1 cellular context compared by ENCODE assay signal in genomic region chr22:38163844-38164577, GRCh38.
A peak's percentile ranks its signal among the peaks of the same experiment; 100 is the strongest.
TF ChIP-seq lines count a peak whose summit lies in the region.

No MANE protein-coding gene starts in this region.

TF ChIP-seq in HepG2, 621 proteins besides CTCF, POLR2A, EP300 and RAD21 (continues in another document):
- TF ChIP-seq ZFP90 (CRISPR knock-in tag; IDR thresholded peaks at IDR 0.05; ENCODE audit: borderline replicate concordance) (no peak), ZNF431 (CRISPR knock-in tag; IDR thresholded peaks at IDR 0.05; ENCODE audit: borderline replicate concordance, low read depth) (0 out of 2 replicates have a peak, but pooled peaks have one; percentile 37), BORCS8-MEF2B (CRISPR knock-in tag; IDR thresholded peaks at IDR 0.05) (peak; percentile 22; the same call in 1 of the 2 replicates), ELF4 (CRISPR knock-in tag; IDR thresholded peaks at IDR 0.05; ENCODE audit: borderline replicate concordance) (no peak), ZNF580 (CRISPR knock-in tag; IDR thresholded peaks at IDR 0.05; ENCODE audit: borderline replicate concordance, low read depth) (no peak), ZNF850 (CRISPR knock-in tag; conservative IDR thresholded peaks at IDR 0.05) (no peak), U2AF1 (optimal IDR thresholded peaks at IDR 0.05; ENCODE audit: low read depth, low read length) (no peak), HES4 (CRISPR knock-in tag; IDR thresholded peaks at IDR 0.05; ENCODE audit: borderline replicate concordance) (no peak), CEBPB (IDR thresholded peaks at IDR 0.05; ENCODE audit: borderline replicate concordance, low read depth, low read length) (no peak), HOXD1 (CRISPR knock-in tag; IDR thresholded peaks at IDR 0.05) (no peak), NAIF1 (CRISPR knock-in tag; IDR thresholded peaks at IDR 0.05; ENCODE audit: borderline replicate concordance) (no peak), HMGA1 (CRISPR knock-in tag; conservative IDR thresholded peaks at IDR 0.05) (no peak), ZNF816 (CRISPR knock-in tag; IDR thresholded peaks at IDR 0.05; ENCODE audit: borderline replicate concordance) (no peak), ZNF225 (CRISPR knock-in tag; IDR thresholded peaks at IDR 0.05) (no peak), JARID2 (CRISPR knock-in tag; IDR thresholded peaks at IDR 0.05; ENCODE audit: insufficient replicate concordance) (no peak), MED1 (CRISPR knock-in tag; IDR thresholded peaks at IDR 0.05) (peak; percentile 51; the same call in 1 of the 2 replicates), ZNF747 (CRISPR knock-in tag; IDR thresholded peaks at IDR 0.05; ENCODE audit: borderline replicate concordance) (no peak), TGIF2 (CRISPR knock-in tag; IDR thresholded peaks at IDR 0.05) (peak; percentile 78), ZBTB38 (CRISPR knock-in tag; IDR thresholded peaks at IDR 0.05) (no peak), RARG (CRISPR knock-in tag; IDR thresholded peaks at IDR 0.05; ENCODE audit: low read depth) (no peak), ZFP36 (IDR thresholded peaks at IDR 0.05; ENCODE audit: borderline replicate concordance, low read depth, low read length, partially characterized antibody) (no peak), CEBPG (CRISPR knock-in tag; IDR thresholded peaks at IDR 0.05) (no peak), SNAPC4 (CRISPR knock-in tag; IDR thresholded peaks at IDR 0.05) (no peak), PAX8 (CRISPR knock-in tag; IDR thresholded peaks at IDR 0.05; ENCODE audit: borderline replicate concordance) (no peak), SOX6 (IDR thresholded peaks at IDR 0.05) (no peak), SOX6 (CRISPR knock-in tag; IDR thresholded peaks at IDR 0.05) (peak; percentile 65), KLF11 (CRISPR knock-in tag; IDR thresholded peaks at IDR 0.05) (no peak), EEA1 (CRISPR knock-in tag; IDR thresholded peaks at IDR 0.05; ENCODE audit: borderline replicate concordance) (no peak), FOXP1 (IDR thresholded peaks at IDR 0.05) (no peak), FOXP1 (CRISPR knock-in tag; IDR thresholded peaks at IDR 0.05) (peak; percentile 30; the same call in 1 of the 2 replicates), PPARG (CRISPR knock-in tag; conservative IDR thresholded peaks at IDR 0.05) (0 out of 2 replicates have a peak, but pooled peaks have one; percentile 18), ZNF720 (CRISPR knock-in tag; IDR thresholded peaks at IDR 0.05) (no peak), TEAD3 (CRISPR knock-in tag; optimal IDR thresholded peaks at IDR 0.05; ENCODE audit: borderline replicate concordance) (peak; percentile 48), KDM1A (CRISPR knock-in tag; IDR thresholded peaks at IDR 0.05) (no peak), ATF1 (CRISPR knock-in tag; IDR thresholded peaks at IDR 0.05) (no peak), ZNF264 (CRISPR knock-in tag; IDR thresholded peaks at IDR 0.05) (0 out of 2 replicates have a peak, but pooled peaks have one; percentile 17), ZNF430 (CRISPR knock-in tag; IDR thresholded peaks at IDR 0.05) (0 out of 2 replicates have a peak, but pooled peaks have one; percentile 37), ZSCAN31 (CRISPR knock-in tag; IDR thresholded peaks at IDR 0.05; ENCODE audit: low read depth) (no peak), SP5 (CRISPR knock-in tag; IDR thresholded peaks at IDR 0.05; ENCODE audit: borderline replicate concordance, low read depth) (peak; percentile 76), NR2C2 (CRISPR knock-in tag; IDR thresholded peaks at IDR 0.05; ENCODE audit: borderline replicate concordance) (peak; percentile 71), NR2F2 (IDR thresholded peaks at IDR 0.05; ENCODE audit: borderline replicate concordance, low read depth) (peak; percentile 75), PHB2 (IDR thresholded peaks at IDR 0.05; ENCODE audit: partially characterized antibody) (no peak), KAT2B (IDR thresholded peaks at IDR 0.05; ENCODE audit: borderline replicate concordance, low read depth, low read length) (no peak), MYC (CRISPR knock-in tag; IDR thresholded peaks at IDR 0.05; ENCODE audit: borderline replicate concordance) (no peak), MAX (IDR thresholded peaks at IDR 0.05) (no peak; the same call in 1 of the 2 replicates), GATA4 (IDR thresholded peaks at IDR 0.05; ENCODE audit: borderline replicate concordance, low read depth) (peak; percentile 47; the same call in 1 of the 2 replicates), PHF8 (CRISPR knock-in tag; IDR thresholded peaks at IDR 0.05) (no peak), TBL1XR1 (IDR thresholded peaks at IDR 0.05; ENCODE audit: borderline replicate concordance, low read length, partially characterized antibody) (no peak), EZH2 (conservative IDR thresholded peaks at IDR 0.05; ENCODE audit: low read depth, low read length) (no peak)
- TF ChIP-seq, protein P1, sequence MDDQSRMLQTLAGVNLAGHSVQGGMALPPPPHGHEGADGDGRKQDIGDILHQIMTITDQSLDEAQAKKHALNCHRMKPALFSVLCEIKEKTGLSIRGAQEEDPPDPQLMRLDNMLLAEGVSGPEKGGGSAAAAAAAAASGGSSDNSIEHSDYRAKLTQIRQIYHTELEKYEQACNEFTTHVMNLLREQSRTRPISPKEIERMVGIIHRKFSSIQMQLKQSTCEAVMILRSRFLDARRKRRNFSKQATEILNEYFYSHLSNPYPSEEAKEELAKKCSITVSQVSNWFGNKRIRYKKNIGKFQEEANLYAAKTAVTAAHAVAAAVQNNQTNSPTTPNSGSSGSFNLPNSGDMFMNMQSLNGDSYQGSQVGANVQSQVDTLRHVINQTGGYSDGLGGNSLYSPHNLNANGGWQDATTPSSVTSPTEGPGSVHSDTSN (CRISPR knock-in tag; IDR thresholded peaks at IDR 0.05; ENCODE audit: borderline replicate concordance) = no peak
- TF ChIP-seq, protein P2, sequence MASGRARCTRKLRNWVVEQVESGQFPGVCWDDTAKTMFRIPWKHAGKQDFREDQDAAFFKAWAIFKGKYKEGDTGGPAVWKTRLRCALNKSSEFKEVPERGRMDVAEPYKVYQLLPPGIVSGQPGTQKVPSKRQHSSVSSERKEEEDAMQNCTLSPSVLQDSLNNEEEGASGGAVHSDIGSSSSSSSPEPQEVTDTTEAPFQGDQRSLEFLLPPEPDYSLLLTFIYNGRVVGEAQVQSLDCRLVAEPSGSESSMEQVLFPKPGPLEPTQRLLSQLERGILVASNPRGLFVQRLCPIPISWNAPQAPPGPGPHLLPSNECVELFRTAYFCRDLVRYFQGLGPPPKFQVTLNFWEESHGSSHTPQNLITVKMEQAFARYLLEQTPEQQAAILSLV (CRISPR knock-in tag; IDR thresholded peaks at IDR 0.05; ENCODE audit: borderline replicate concordance) = no peak
- TF ChIP-seq, protein P3, sequence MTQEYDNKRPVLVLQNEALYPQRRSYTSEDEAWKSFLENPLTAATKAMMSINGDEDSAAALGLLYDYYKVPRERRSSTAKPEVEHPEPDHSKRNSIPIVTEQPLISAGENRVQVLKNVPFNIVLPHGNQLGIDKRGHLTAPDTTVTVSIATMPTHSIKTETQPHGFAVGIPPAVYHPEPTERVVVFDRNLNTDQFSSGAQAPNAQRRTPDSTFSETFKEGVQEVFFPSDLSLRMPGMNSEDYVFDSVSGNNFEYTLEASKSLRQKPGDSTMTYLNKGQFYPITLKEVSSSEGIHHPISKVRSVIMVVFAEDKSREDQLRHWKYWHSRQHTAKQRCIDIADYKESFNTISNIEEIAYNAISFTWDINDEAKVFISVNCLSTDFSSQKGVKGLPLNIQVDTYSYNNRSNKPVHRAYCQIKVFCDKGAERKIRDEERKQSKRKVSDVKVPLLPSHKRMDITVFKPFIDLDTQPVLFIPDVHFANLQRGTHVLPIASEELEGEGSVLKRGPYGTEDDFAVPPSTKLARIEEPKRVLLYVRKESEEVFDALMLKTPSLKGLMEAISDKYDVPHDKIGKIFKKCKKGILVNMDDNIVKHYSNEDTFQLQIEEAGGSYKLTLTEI (CRISPR knock-in tag; conservative IDR thresholded peaks at IDR 0.05) = no peak
- TF ChIP-seq, protein P4, sequence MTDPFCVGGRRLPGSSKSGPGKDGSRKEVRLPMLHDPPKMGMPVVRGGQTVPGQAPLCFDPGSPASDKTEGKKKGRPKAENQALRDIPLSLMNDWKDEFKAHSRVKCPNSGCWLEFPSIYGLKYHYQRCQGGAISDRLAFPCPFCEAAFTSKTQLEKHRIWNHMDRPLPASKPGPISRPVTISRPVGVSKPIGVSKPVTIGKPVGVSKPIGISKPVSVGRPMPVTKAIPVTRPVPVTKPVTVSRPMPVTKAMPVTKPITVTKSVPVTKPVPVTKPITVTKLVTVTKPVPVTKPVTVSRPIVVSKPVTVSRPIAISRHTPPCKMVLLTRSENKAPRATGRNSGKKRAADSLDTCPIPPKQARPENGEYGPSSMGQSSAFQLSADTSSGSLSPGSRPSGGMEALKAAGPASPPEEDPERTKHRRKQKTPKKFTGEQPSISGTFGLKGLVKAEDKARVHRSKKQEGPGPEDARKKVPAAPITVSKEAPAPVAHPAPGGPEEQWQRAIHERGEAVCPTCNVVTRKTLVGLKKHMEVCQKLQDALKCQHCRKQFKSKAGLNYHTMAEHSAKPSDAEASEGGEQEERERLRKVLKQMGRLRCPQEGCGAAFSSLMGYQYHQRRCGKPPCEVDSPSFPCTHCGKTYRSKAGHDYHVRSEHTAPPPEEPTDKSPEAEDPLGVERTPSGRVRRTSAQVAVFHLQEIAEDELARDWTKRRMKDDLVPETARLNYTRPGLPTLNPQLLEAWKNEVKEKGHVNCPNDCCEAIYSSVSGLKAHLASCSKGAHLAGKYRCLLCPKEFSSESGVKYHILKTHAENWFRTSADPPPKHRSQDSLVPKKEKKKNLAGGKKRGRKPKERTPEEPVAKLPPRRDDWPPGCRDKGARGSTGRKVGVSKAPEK (CRISPR knock-in tag; IDR thresholded peaks at IDR 0.05; ENCODE audit: borderline replicate concordance) = no peak
- TF ChIP-seq, protein P5, sequence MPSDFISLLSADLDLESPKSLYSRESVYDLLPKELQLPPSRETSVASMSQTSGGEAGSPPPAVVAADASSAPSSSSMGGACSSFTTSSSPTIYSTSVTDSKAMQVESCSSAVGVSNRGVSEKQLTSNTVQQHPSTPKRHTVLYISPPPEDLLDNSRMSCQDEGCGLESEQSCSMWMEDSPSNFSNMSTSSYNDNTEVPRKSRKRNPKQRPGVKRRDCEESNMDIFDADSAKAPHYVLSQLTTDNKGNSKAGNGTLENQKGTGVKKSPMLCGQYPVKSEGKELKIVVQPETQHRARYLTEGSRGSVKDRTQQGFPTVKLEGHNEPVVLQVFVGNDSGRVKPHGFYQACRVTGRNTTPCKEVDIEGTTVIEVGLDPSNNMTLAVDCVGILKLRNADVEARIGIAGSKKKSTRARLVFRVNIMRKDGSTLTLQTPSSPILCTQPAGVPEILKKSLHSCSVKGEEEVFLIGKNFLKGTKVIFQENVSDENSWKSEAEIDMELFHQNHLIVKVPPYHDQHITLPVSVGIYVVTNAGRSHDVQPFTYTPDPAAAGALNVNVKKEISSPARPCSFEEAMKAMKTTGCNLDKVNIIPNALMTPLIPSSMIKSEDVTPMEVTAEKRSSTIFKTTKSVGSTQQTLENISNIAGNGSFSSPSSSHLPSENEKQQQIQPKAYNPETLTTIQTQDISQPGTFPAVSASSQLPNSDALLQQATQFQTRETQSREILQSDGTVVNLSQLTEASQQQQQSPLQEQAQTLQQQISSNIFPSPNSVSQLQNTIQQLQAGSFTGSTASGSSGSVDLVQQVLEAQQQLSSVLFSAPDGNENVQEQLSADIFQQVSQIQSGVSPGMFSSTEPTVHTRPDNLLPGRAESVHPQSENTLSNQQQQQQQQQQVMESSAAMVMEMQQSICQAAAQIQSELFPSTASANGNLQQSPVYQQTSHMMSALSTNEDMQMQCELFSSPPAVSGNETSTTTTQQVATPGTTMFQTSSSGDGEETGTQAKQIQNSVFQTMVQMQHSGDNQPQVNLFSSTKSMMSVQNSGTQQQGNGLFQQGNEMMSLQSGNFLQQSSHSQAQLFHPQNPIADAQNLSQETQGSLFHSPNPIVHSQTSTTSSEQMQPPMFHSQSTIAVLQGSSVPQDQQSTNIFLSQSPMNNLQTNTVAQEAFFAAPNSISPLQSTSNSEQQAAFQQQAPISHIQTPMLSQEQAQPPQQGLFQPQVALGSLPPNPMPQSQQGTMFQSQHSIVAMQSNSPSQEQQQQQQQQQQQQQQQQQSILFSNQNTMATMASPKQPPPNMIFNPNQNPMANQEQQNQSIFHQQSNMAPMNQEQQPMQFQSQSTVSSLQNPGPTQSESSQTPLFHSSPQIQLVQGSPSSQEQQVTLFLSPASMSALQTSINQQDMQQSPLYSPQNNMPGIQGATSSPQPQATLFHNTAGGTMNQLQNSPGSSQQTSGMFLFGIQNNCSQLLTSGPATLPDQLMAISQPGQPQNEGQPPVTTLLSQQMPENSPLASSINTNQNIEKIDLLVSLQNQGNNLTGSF (CRISPR knock-in tag; IDR thresholded peaks at IDR 0.05) = no peak
